8 cellular contexts compared by ENCODE assay signal in the genomic region with DNA sequence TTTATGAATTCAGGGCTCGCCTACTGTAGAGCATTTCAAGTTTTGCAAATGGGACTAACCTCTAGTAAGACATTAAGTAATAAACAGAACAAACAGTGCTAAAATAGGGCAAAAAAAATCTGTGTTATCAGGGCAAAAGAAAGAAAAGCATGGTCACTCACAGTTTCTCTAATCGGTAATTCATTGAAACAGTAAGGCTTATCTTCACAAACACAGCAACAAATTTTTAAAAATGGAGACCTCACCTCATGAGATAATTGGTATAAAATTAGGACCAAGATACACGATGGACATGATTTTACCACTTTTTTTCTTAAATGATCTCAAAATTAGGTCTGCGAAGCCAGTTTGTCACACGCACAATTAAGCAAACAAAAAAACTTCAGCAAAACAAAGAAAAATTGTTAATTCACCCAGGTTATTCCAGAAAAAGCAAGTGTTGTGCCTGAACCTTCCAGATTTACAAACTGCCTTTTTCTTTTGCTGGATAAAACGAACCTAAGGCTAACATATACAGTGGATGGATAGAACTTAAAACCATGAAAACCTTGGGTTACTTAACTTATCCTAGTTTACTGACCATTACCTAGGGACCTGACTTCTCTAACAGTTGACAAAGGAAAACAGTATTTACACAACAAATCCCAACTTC. TPM values are rescaled to one million over a fixed set of nuclear protein-coding genes. Genes with fewer than 3 reads are reported as not detected.
DNase-seq lines count a peak whose midpoint lies in the region; ATAC-seq and TF ChIP-seq lines count a peak whose summit lies in the region.

No MANE protein-coding gene starts in this region.

- H3K36me3 ChIP-seq in DND-41 (ENCODE audit: insufficient read depth, low read length) (peaks cover 29% of the 10 kb centered on the region), Peyer's patch (peaks cover 0 to 3% (median 0%) of the 10 kb centered on the region in 3 donors)

- peak overlapping the region; percentile 88 for H2AFZ ChIP-seq in DND-41 (ENCODE audit: low read depth, low read length)

- H3K9ac ChIP-seq in DND-41 (ENCODE audit: low read depth, low read length), result peak overlapping the region; percentile 76

- TF ChIP-seq POLR2A in Peyer's patch (IDR thresholded peaks at IDR 0.05), result no peak

- H3K79me2 ChIP-seq in DND-41 (ENCODE audit: insufficient read depth, low read length), result peaks cover 64% of the 10 kb centered on the region

- H3K36me3 Mint-ChIP-seq in osteocyte (ENCODE audit: unreplicated experiment), result peaks cover 9% of the 10 kb centered on the region

- peak overlapping the region; percentile 96 for H3K27ac Mint-ChIP-seq in osteocyte (ENCODE audit: unreplicated experiment)

- H3K9me3 Mint-ChIP-seq in osteocyte (ENCODE audit: unreplicated experiment), result no peaks in the 10 kb centered on the region

- H3K4me3 Mint-ChIP-seq in osteocyte (ENCODE audit: unreplicated experiment), result peak overlapping the region; percentile 98

- TF ChIP-seq CTCF in DND-41 (IDR thresholded peaks at IDR 0.05; ENCODE audit: borderline replicate concordance, extremely low read depth, low read length, poor library complexity, severe bottlenecking) (no peak), Peyer's patch (IDR thresholded peaks at IDR 0.05) (no peak), epithelial cell of proximal tubule (conservative IDR thresholded peaks at IDR 0.05; ENCODE audit: low read depth, low read length) (no peak), osteocyte (IDR thresholded peaks at IDR 0.05) (no peak)

- H3K4me1 ChIP-seq in DND-41 (ENCODE audit: insufficient read depth, low read length) (peaks cover 44% of the 10 kb centered on the region), Peyer's patch (peaks cover 0 to 43% (median 6%) of the 10 kb centered on the region in 4 donors)

- peak overlapping the region; percentile 62 for H3K4me2 ChIP-seq in DND-41 (ENCODE audit: insufficient read depth, low read length)

- no peaks in the 10 kb centered on the region for H3K27me3 Mint-ChIP-seq in osteocyte (ENCODE audit: unreplicated experiment)

- H3K27me3 ChIP-seq in DND-41 (ENCODE audit: insufficient read depth, low read length, poor library complexity), result no peaks in the 10 kb centered on the region
- H3K27me3 ChIP-seq in Peyer's patch, result no peaks in the 10 kb centered on the region

- H3K4me3 ChIP-seq in DND-41 (ENCODE audit: low read depth in 1 of 2, low read length in 2 of 2), result peak overlapping the region; percentile 67 to 72
- H3K4me3 ChIP-seq in Peyer's patch, result peak overlapping the region; percentile 61 to 89 (median 78)
- peak overlapping the region; percentile 91 for H3K4me3 ChIP-seq in epithelial cell of proximal tubule (ENCODE audit: low read depth, low read length)

- ATAC-seq in DND-41 (ENCODE audit: insufficient read depth, low read depth) (no peak), GM21390 (IDR thresholded peaks at IDR 0.05; ENCODE audit: unreplicated experiment) (no peak), GM18858 (IDR thresholded peaks at IDR 0.05; ENCODE audit: unreplicated experiment) (no peak)

- H4K20me1 ChIP-seq in DND-41 (ENCODE audit: insufficient read depth, low read length), result peaks cover 45% of the 10 kb centered on the region

- DNase-seq in DND-41 (no peak), Peyer's patch (no peak), epithelial cell of proximal tubule (ENCODE audit: low read depth) (no peak), osteocyte (ENCODE audit: extremely low spot score, unreplicated experiment) (no peak), AML-193 (lab: John Stamatoyannopoulos, UW) (no peak), H4 (ENCODE audit: low spot score) (no peak)

- H3K9me3 ChIP-seq in DND-41 (ENCODE audit: insufficient read depth, low read length, severe bottlenecking) (no peaks in the 10 kb centered on the region), Peyer's patch (no peaks in the 10 kb centered on the region)

- H3K27ac ChIP-seq in DND-41 (ENCODE audit: low read length) (peak overlapping the region; percentile 91), Peyer's patch (peak overlapping the region; percentile 84 to 94 (median 84))

- peaks cover 72% of the 10 kb centered on the region for H3K4me1 Mint-ChIP-seq in osteocyte (ENCODE audit: unreplicated experiment)

RNA-seq across cellular contexts. Expression of gene TMEM123, which starts 1.4 kb away (rescaled TPM):
- total RNA-seq in Peyer's patch (10 to 100 TPM; 36.1 to 78.4 (median 54.5) TPM), epithelial cell of proximal tubule (137 and 165 TPM in 2 replicates), osteocyte (244 and 250 TPM in 2 replicates)
- 83.7 and 116 TPM in 2 replicates for total RNA-seq in H4 (2014; rRNA removed; shearing (Covaris generic))
